11 cellular contexts compared by ENCODE assay signal in the genomic region with DNA sequence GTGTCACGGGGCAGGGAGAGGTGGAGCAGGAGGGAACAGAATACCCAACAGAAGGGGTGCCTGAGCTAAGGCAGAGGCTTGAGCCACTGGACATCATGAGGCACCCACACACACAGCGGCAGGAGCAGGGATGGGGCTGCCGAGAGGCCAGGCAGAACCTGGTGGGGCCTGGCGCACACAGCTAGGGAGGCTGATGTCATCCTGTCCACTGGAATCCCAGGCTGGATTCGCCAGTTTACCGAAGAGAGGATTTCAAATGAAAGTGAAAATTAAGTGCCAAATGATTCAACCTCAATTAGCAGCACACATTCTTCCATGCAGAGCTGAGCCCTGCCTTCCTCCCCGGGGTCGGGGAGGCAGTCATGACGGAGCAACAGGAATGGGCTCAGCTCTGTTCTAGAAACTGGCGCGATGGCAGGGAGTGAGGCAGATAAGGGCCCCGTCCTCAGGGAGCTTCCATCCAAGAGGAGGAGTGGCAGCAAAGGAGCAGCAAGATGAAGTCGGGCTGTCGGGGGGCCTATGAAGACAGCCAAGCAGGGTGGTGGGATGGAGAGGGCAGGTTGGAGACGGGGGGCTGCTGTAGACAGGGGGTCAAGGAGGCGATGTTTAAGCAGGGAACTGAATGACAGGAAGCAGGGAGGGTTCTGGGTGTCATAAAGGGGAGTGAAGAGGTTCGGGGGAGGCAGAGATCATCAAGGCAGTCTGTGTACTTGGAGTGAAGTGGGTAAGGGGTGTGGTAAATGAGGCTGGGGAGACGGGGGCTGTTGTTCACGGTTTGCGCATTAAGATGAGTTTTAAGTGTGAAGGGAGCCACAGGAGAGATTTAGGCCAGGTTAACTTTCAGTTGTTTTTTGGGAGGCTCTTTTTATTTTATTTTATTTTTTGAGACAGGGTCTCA. TPM values are rescaled to one million over a fixed set of nuclear protein-coding genes. Genes with fewer than 3 reads are reported as not detected.
DNase-seq lines count a peak whose midpoint lies in the region; ATAC-seq, FAIRE-seq and TF ChIP-seq lines count a peak whose summit lies in the region.
"Had no signal": no experiment of that assay in that cellular context is flagged by ENCODE, and none has a peak within 500 bp of the region (broad histone marks: within the 10 kb centered on the region; RNA-seq: fewer than 3 reads in every experiment).

No MANE protein-coding gene starts in this region.

- BruUV-seq in K562 (replicated peaks; lab: Mats Ljungman, UMichigan) = no TSS peak

- no peaks in the 10 kb centered on the region for H3K79me1 ChIP-seq in neuronal stem cell (ENCODE audit: low read depth, low read length)

- H2AFZ ChIP-seq in K562 (ENCODE audit: low read depth, low read length) (no peak overlapping the region), neuronal stem cell (ENCODE audit: low read length) (no peak overlapping the region)

- ATAC-seq in K562 (no peak), HG03378 (IDR thresholded peaks at IDR 0.05; ENCODE audit: unreplicated experiment) (no peak), HG03442 (IDR thresholded peaks at IDR 0.05; ENCODE audit: unreplicated experiment) (no peak)
- ATAC-seq: foreskin keratinocyte had no signal

- H3K4me3 ChIP-seq in K562 (no peak overlapping the region), neuronal stem cell (ENCODE audit: low read length in 2 of 2) (no peak overlapping the region), adrenal gland (no peak overlapping the region)

- H2BK5ac ChIP-seq in neuronal stem cell (ENCODE audit: low read length) = peak overlapping the region; percentile 50

- H4K20me1 ChIP-seq in K562 (replicated peaks; ENCODE audit: control insufficient read depth, insufficient read depth, low read length) = peaks cover 3% of the 10 kb centered on the region

- H3K4me2 ChIP-seq in K562 (ENCODE audit: insufficient read depth, low read length) (no peak overlapping the region), neuronal stem cell (ENCODE audit: insufficient read depth, low read length, poor library complexity, severe bottlenecking) (no peak overlapping the region)

- H2BK15ac ChIP-seq in neuronal stem cell (ENCODE audit: low read length) = no peak overlapping the region

- H3K4ac ChIP-seq in neuronal stem cell (ENCODE audit: low read length) = no peak overlapping the region

- no peak overlapping the region for H3K23ac ChIP-seq in neuronal stem cell (ENCODE audit: low read depth, low read length, poor library complexity)

- peaks cover 75% of the 10 kb centered on the region; the same call in 2 of the 3 replicates for H3K36me3 ChIP-seq in K562 (ENCODE audit: control insufficient read depth, insufficient read depth, low read length)
- H3K36me3 ChIP-seq in neuronal stem cell (replicated peaks in 1 of 2; ENCODE audit: control insufficient read depth in 2 of 2, insufficient read depth in 2 of 2, low read length in 2 of 2) = no peaks in the 10 kb centered on the region
- H3K36me3 ChIP-seq in adrenal gland (replicated peaks in 1 of 2) = no peaks in the 10 kb centered on the region

- H2BK120ac ChIP-seq in neuronal stem cell (ENCODE audit: low read depth, low read length) = no peak overlapping the region

- 97% methylated on average over 11 of the region's 20 CpGs for WGBS in K562 (ENCODE audit: insufficient coverage, low coverage, missing lambda C conversion rate)
- no CpG with 5 or more reads among the region's 20 CpGs for WGBS in neuronal stem cell (ENCODE audit: extremely low coverage in 2 of 2, insufficient read length in 2 of 2, insufficient replicate concordance in 1 of 2), 2 donors
- 81 to 86% (median 82%) methylated on average over 19 to 20 of the region's 20 CpGs for WGBS in adrenal gland, 4 donors

- no peak for TF ChIP-seq RAD21 in K562 (CRISPR knock-in tag; conservative IDR thresholded peaks at IDR 0.05 in 1 of 2, IDR thresholded peaks at IDR 0.05 in 1 of 2)

- H3K18ac ChIP-seq in neuronal stem cell (ENCODE audit: low read length) = peak overlapping the region; percentile 52

- H3K9ac ChIP-seq in K562 (ENCODE audit: insufficient read depth in 1 of 2, low read depth in 2 of 2, low read length in 2 of 2) = peak overlapping the region in 1 of 2 experiments; percentile 45; a peak in 2 of 4 replicates
- peak overlapping the region; percentile 30 for H3K9ac ChIP-seq in neuronal stem cell (ENCODE audit: low read depth, low read length, poor library complexity)

- H3K9me3 ChIP-seq in K562 (replicated peaks; ENCODE audit: control insufficient read depth, insufficient read depth, low read depth, low read length) (no peaks in the 10 kb centered on the region), neuronal stem cell (replicated peaks in 1 of 2; ENCODE audit: control insufficient read depth in 2 of 2, insufficient read depth in 1 of 2, low read depth in 1 of 2, low read length in 2 of 2) (no peaks in the 10 kb centered on the region), adrenal gland (replicated peaks in 1 of 3) (no peaks in the 10 kb centered on the region)

- H3K27me3 ChIP-seq in K562 (ENCODE audit: control insufficient read depth in 2 of 2, insufficient read depth in 2 of 2, low read length in 2 of 2) (no peaks in the 10 kb centered on the region), neuronal stem cell (ENCODE audit: control insufficient read depth in 3 of 3, insufficient read depth in 3 of 3, low read depth in 1 of 3, low read length in 3 of 3) (peaks cover 0 to 39% (median 0%) of the 10 kb centered on the region in 3 experiments), adrenal gland (no peaks in the 10 kb centered on the region)
- H3K27me3 ChIP-seq: foreskin keratinocyte had no signal

- no peak for FAIRE-seq in K562 (lab: Jason Lieb, UNC)

- H3K9me1 ChIP-seq in K562 (ENCODE audit: control insufficient read depth, insufficient read depth, low read length) = no peaks in the 10 kb centered on the region

- peak overlapping the region; percentile 78 for H2AK5ac ChIP-seq in neuronal stem cell (ENCODE audit: low read depth, low read length)

- POLR2A ChIA-PET in K562 (lab: Yijun Ruan, JAX) = interaction anchor here (0.9 kb wide), 1 partner anchor 22 kb away, joined by 3 read pairs; no protein-coding TSS in a partner anchor

- no peak for TF ChIP-seq CTCF in K562 (IDR thresholded peaks at IDR 0.05 in 2 of 3, conservative IDR thresholded peaks at IDR 0.05 in 1 of 3; ENCODE audit: insufficient read depth in 2 of 3, low read depth in 1 of 3, low read length in 3 of 3)
- TF ChIP-seq CTCF in adrenal gland (IDR thresholded peaks at IDR 0.05) = no peak

- H2BK12ac ChIP-seq in neuronal stem cell (ENCODE audit: low read length) = no peak overlapping the region

- H3K27ac ChIP-seq in K562 (ENCODE audit: extremely low read depth, low read depth, low read length) (no peak overlapping the region), neuronal stem cell (replicated peaks; ENCODE audit: low read length) (no peak overlapping the region), adrenal gland (no peak overlapping the region)
- H3K27ac ChIP-seq: foreskin keratinocyte had no signal

- CTCF ChIA-PET in K562 (lab: Yijun Ruan, JAX; ENCODE audit: low intra/inter-chr PET ratio) = no interaction called here

- peaks cover 13 to 29% of the 10 kb centered on the region in 2 experiments for H3K4me1 ChIP-seq in K562 (replicated peaks in 1 of 2; ENCODE audit: control insufficient read depth in 2 of 2, insufficient read depth in 2 of 2, low read length in 2 of 2)
- peaks cover 6% of the 10 kb centered on the region in 2 donors for H3K4me1 ChIP-seq in neuronal stem cell (ENCODE audit: control insufficient read depth in 2 of 2, insufficient read depth in 1 of 2, low read depth in 1 of 2, low read length in 2 of 2)
- peaks cover 0 to 8% of the 10 kb centered on the region in 2 donors for H3K4me1 ChIP-seq in adrenal gland (replicated peaks in 1 of 2)

- DNase-seq in EH (ENCODE audit: low read depth) (peak; percentile 54), NCI-H226 (peak; percentile 9), K562 (ENCODE audit: extremely low read depth in 1 of 4, low spot score in 3 of 4) (no peak), neuronal stem cell (ENCODE audit: low spot score) (no peak), NCI-H2081 (lab: John Stamatoyannopoulos, UW) (no peak), adrenal gland (no peak)
- DNase-seq: foreskin keratinocyte, NCI-H1105 had no signal

- peaks cover 41% of the 10 kb centered on the region for H3K79me2 ChIP-seq in K562 (ENCODE audit: control insufficient read depth, insufficient read depth, low read length)

- H3K14ac ChIP-seq in neuronal stem cell (ENCODE audit: low read length) = no peak overlapping the region

- TF ChIP-seq POLR2A in K562 (conservative IDR thresholded peaks at IDR 0.05) (no peak), adrenal gland (IDR thresholded peaks at IDR 0.05) (no peak)

- no peak for TF ChIP-seq EP300 in K562 (IDR thresholded peaks at IDR 0.05; ENCODE audit: low read length)

- in situ Hi-C loops in K562 (cut with MboI) = no loop called here

- peak overlapping the region; percentile 45 for H4K8ac ChIP-seq in neuronal stem cell (ENCODE audit: low read depth, low read length)

- H4K91ac ChIP-seq in neuronal stem cell (ENCODE audit: low read depth, low read length, poor library complexity) = no peak overlapping the region

- intact Hi-C loops in K562 (cut with micrococcal nuclease) (no loop called here), adrenal gland (cut with DNase I) (no loop called here)

RNA-seq across cellular contexts. Expression of a gene that starts 6.4 kb away (rescaled TPM):
- 47.8 and 143 TPM in 2 replicates for total RNA-seq in K562 (2011; cell fraction: chromatin; rRNA removed; ENCODE audit: low replicate concordance)
- 99.9 and 118 TPM in 2 replicates for total RNA-seq in K562 (2011; cell fraction: nucleolus; rRNA removed)
- total RNA-seq in K562 (2011; cell fraction: nucleoplasm; rRNA removed) = 74.1 and 109 TPM in 2 replicates
- total RNA-seq in K562 (2014; rRNA removed) (40.4 and 59.3 TPM in 2 replicates), K562 (2014; rRNA removed; fragmentation: Illumina TruSeq; extraction: Trizol) (18.6 and 22.7 TPM in 2 replicates), K562 (2015; rRNA removed; fragmentation: Illumina TruSeq; extraction: Trizol) (45.1 and 50.1 TPM in 2 replicates), K562 (2021) (82.8 and 95.3 TPM in 2 replicates), adrenal gland (10 to 100 TPM in 5 of 8 donors, 1 to 10 TPM in 3; 4.3 to 17.9 (median 11.3) TPM)
- polyA plus RNA-seq in K562 (2011; rRNA removed) (43.3 and 102 TPM in 2 replicates), K562 (2014; fragmentation: Illumina TruSeq; extraction: Trizol) (103 and 132 TPM in 2 replicates), K562 (2014; fragmentation: Nextera tagmentation; extraction: Ambion mirVana) (10 to 100 TPM; 25.4 to 26.8 TPM), K562 (2014; rRNA removed) (49.1 and 51.0 TPM in 2 replicates), adrenal gland (10 to 100 TPM in 2 of 3 donors, 1 to 10 TPM in 1; 6.3 to 12.4 (median 11.0) TPM)
- polyA plus RNA-seq in K562 (2011; cell fraction: cytosol; rRNA removed) = 74.7 and 120 TPM in 2 replicates
- 95.0 and 171 TPM in 2 replicates for polyA plus RNA-seq in K562 (2011; cell fraction: nucleus; rRNA removed)
- polyA plus RNA-seq in K562 (2012) = 151 and 373 TPM in 2 replicates
- polyA minus RNA-seq in K562 (2011; rRNA and poly(A)+ RNA removed) = 25.1 and 30.5 TPM in 2 replicates
- polyA minus RNA-seq in K562 (2011; cell fraction: cytosol; rRNA and poly(A)+ RNA removed) = 62.2 and 68.9 TPM in 2 replicates
- polyA minus RNA-seq in K562 (2011; cell fraction: nucleus; rRNA and poly(A)+ RNA removed) = 69.4 and 73.9 TPM in 2 replicates
- polyA plus RNA-seq in neuronal stem cell (2013, experiment 1 of 2) = 1.2 TPM
- polyA plus RNA-seq in neuronal stem cell (2013, experiment 2 of 2) = 1.1 TPM

RNA-seq across cellular contexts. Expression of a gene that starts 25.3 kb away (rescaled TPM):
- 0.07 TPM in 1 of 2 replicates, not detected in the other for total RNA-seq in K562 (2011; cell fraction: chromatin; rRNA removed; ENCODE audit: low replicate concordance)
- total RNA-seq in K562 (2011; cell fraction: nucleolus; rRNA removed) = not detected in 2 replicates
- 0.07 TPM in 1 of 2 replicates, not detected in the other for total RNA-seq in K562 (2011; cell fraction: nucleoplasm; rRNA removed)
- total RNA-seq in K562 (2014; rRNA removed) (not detected in 2 replicates), K562 (2014; rRNA removed; fragmentation: Illumina TruSeq; extraction: Trizol) (not detected in 2 replicates), K562 (2015; rRNA removed; fragmentation: Illumina TruSeq; extraction: Trizol) (not detected in 2 replicates), K562 (2021) (not detected in 2 replicates), adrenal gland (1 to 10 TPM in 1 of 8 donors, under 1 TPM in 6, not detected in 1; 0.28 to 2.0 (median 0.41) TPM)
- polyA plus RNA-seq in K562 (2011; rRNA removed) (0.03 TPM in 1 of 2 replicates, not detected in the other), K562 (2014; fragmentation: Illumina TruSeq; extraction: Trizol) (not detected in 2 replicates), K562 (2014; fragmentation: Nextera tagmentation; extraction: Ambion mirVana) (not detected), K562 (2014; rRNA removed) (not detected in 2 replicates), adrenal gland (1 to 10 TPM in 2 of 3 donors, under 1 TPM in 1; 0.34 to 1.2 (median 1.0) TPM)
- 0.01 and 0.03 TPM in 2 replicates for polyA plus RNA-seq in K562 (2011; cell fraction: cytosol; rRNA removed)
- polyA plus RNA-seq in K562 (2011; cell fraction: nucleus; rRNA removed) = 0.09 TPM in 1 of 2 replicates, not detected in the other
- 0.01 TPM in 1 of 2 replicates, not detected in the other for polyA plus RNA-seq in K562 (2012)
- not detected in 2 replicates for polyA minus RNA-seq in K562 (2011; rRNA and poly(A)+ RNA removed)
- polyA minus RNA-seq in K562 (2011; cell fraction: cytosol; rRNA and poly(A)+ RNA removed) = not detected in 2 replicates
- not detected in 2 replicates for polyA minus RNA-seq in K562 (2011; cell fraction: nucleus; rRNA and poly(A)+ RNA removed)
- 0.22 TPM for polyA plus RNA-seq in neuronal stem cell (2013, experiment 1 of 2)
- polyA plus RNA-seq in neuronal stem cell (2013, experiment 2 of 2) = 0.28 TPM
- total RNA-seq: foreskin keratinocyte had no signal
- polyA plus RNA-seq: foreskin keratinocyte had no signal

RNA-seq across cellular contexts. Expression of a gene that starts 44.7 kb away (rescaled TPM):
- 1.6 and 4.0 TPM in 2 replicates for total RNA-seq in K562 (2011; cell fraction: chromatin; rRNA removed; ENCODE audit: low replicate concordance)
- 0.39 and 1.7 TPM in 2 replicates for total RNA-seq in K562 (2011; cell fraction: nucleolus; rRNA removed)
- 1.1 and 1.5 TPM in 2 replicates for total RNA-seq in K562 (2011; cell fraction: nucleoplasm; rRNA removed)
- total RNA-seq in K562 (2014; rRNA removed) (0.33 and 0.68 TPM in 2 replicates), K562 (2014; rRNA removed; fragmentation: Illumina TruSeq; extraction: Trizol) (0.10 and 0.18 TPM in 2 replicates), K562 (2015; rRNA removed; fragmentation: Illumina TruSeq; extraction: Trizol) (0.54 and 0.60 TPM in 2 replicates), K562 (2021) (0.58 and 0.75 TPM in 2 replicates), adrenal gland (10 to 100 TPM; 16.4 to 80.7 (median 25.5) TPM)
- polyA plus RNA-seq in K562 (2011; rRNA removed) (2.0 and 2.5 TPM in 2 replicates), K562 (2014; fragmentation: Illumina TruSeq; extraction: Trizol) (0.28 and 0.33 TPM in 2 replicates), K562 (2014; fragmentation: Nextera tagmentation; extraction: Ambion mirVana) (under 1 TPM in 1 of 2 experiments, not detected in 1; 0.03 TPM), K562 (2014; rRNA removed) (0.73 and 1.1 TPM in 2 replicates), adrenal gland (10 to 100 TPM in 2 of 3 donors, 1 to 10 TPM in 1; 7.5 to 26.6 (median 11.5) TPM)
- polyA plus RNA-seq in K562 (2011; cell fraction: cytosol; rRNA removed) = 1.4 and 2.9 TPM in 2 replicates
- 6.2 and 14.7 TPM in 2 replicates for polyA plus RNA-seq in K562 (2011; cell fraction: nucleus; rRNA removed)
- 1.3 and 1.6 TPM in 2 replicates for polyA plus RNA-seq in K562 (2012)
- polyA minus RNA-seq in K562 (2011; rRNA and poly(A)+ RNA removed) = 1.7 and 1.8 TPM in 2 replicates
- polyA minus RNA-seq in K562 (2011; cell fraction: cytosol; rRNA and poly(A)+ RNA removed) = 1.6 TPM in 1 of 2 replicates, not detected in the other
- polyA minus RNA-seq in K562 (2011; cell fraction: nucleus; rRNA and poly(A)+ RNA removed) = 1.6 and 2.6 TPM in 2 replicates
- not detected for polyA plus RNA-seq in neuronal stem cell (2013, experiment 1 of 2)
- polyA plus RNA-seq in neuronal stem cell (2013, experiment 2 of 2) = not detected
- total RNA-seq: H9 had no signal

RNA-seq across cellular contexts. Expression of a gene that starts 49.6 kb away (rescaled TPM):
- 4.0 and 6.2 TPM in 2 replicates for total RNA-seq in K562 (2011; cell fraction: chromatin; rRNA removed; ENCODE audit: low replicate concordance)
- 4.3 and 4.5 TPM in 2 replicates for total RNA-seq in K562 (2011; cell fraction: nucleolus; rRNA removed)
- 4.8 and 5.4 TPM in 2 replicates for total RNA-seq in K562 (2011; cell fraction: nucleoplasm; rRNA removed)
- 0.18 and 0.41 TPM in 2 replicates for total RNA-seq in K562 (2014; rRNA removed)
- 0.54 and 0.55 TPM in 2 replicates for total RNA-seq in K562 (2014; rRNA removed; fragmentation: Illumina TruSeq; extraction: Trizol)
- total RNA-seq in K562 (2015; rRNA removed; fragmentation: Illumina TruSeq; extraction: Trizol) = 0.40 and 0.53 TPM in 2 replicates
- total RNA-seq in K562 (2021) = 0.75 and 0.81 TPM in 2 replicates
- polyA plus RNA-seq in K562 (2011; rRNA removed) = 0.92 and 1.6 TPM in 2 replicates
- polyA plus RNA-seq in K562 (2011; cell fraction: cytosol; rRNA removed) = 0.52 and 0.83 TPM in 2 replicates
- 7.9 and 8.6 TPM in 2 replicates for polyA plus RNA-seq in K562 (2011; cell fraction: nucleus; rRNA removed)
- polyA plus RNA-seq in K562 (2012) = 0.60 and 4.1 TPM in 2 replicates
- 0.68 and 1.1 TPM in 2 replicates for polyA plus RNA-seq in K562 (2014; fragmentation: Illumina TruSeq; extraction: Trizol)
- under 1 TPM; 0.20 to 0.21 TPM for polyA plus RNA-seq in K562 (2014; fragmentation: Nextera tagmentation; extraction: Ambion mirVana)
- 0.70 and 0.91 TPM in 2 replicates for polyA plus RNA-seq in K562 (2014; rRNA removed)
- 1.9 and 2.3 TPM in 2 replicates for polyA minus RNA-seq in K562 (2011; rRNA and poly(A)+ RNA removed)
- 0.67 and 1.4 TPM in 2 replicates for polyA minus RNA-seq in K562 (2011; cell fraction: cytosol; rRNA and poly(A)+ RNA removed)
- polyA minus RNA-seq in K562 (2011; cell fraction: nucleus; rRNA and poly(A)+ RNA removed) = 6.1 and 9.6 TPM in 2 replicates
- polyA plus RNA-seq in neuronal stem cell (2013, experiment 1 of 2) = 17.0 TPM
- polyA plus RNA-seq in neuronal stem cell (2013, experiment 2 of 2) = 18.2 TPM
- 10 to 100 TPM in 1 of 8 donors, 1 to 10 TPM in 7; 2.2 to 28.6 (median 5.9) TPM for total RNA-seq in adrenal gland
- polyA plus RNA-seq in adrenal gland = 10 to 100 TPM in 2 of 3 donors, 1 to 10 TPM in 1; 2.9 to 45.7 (median 17.9) TPM

Comparison
In these comparisons a context has a peak if more than half of its experiments do, and no peak if none do; other contexts are left out.
1. DNase-seq: peak in EH (single experiment) and NCI-H226 (single experiment); none in K562 (0 of 4), neuronal stem cell (single experiment), NCI-H2081 (0 of 2) and adrenal gland (0 of 7).